ENCODE assay signal across 25 cellular contexts in the genomic region with DNA sequence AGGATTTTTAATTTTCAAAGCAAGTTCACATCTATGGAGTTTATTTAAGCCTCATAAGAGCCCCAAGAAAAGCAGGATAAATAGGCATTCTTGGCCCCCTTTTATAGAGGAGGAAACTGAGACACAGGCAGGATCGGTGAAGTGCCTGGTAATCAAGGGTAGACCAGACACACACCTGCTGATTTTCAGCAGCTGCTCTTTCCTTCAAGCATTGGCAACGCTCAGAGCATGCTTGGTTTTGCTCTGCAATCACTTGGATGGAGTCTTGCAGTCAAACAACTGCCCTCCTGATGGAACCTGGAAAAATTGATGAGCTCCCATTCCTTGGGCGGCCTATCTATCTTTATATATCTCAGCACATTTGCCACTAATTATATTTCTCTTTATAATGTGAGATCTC.
DNase-seq lines count a peak whose midpoint lies in the region; ATAC-seq and FAIRE-seq lines count a peak whose summit lies in the region.
"Had no signal": no experiment of that assay in that cellular context is flagged by ENCODE, and none has a peak within 500 bp of the region (broad histone marks: within the 10 kb centered on the region; RNA-seq: fewer than 3 reads in every experiment).

No MANE protein-coding gene starts in this region.

- FAIRE-seq in HTR-8/SVneo (lab: Jason Lieb, UNC): no peak
- FAIRE-seq: K562 had no signal

- no peaks in the 10 kb centered on the region for H3K27me3 ChIP-seq in SJCRH30
- H3K27me3 ChIP-seq: BE2C had no signal

- H3K36me3 ChIP-seq in SJCRH30: no peaks in the 10 kb centered on the region
- H3K36me3 ChIP-seq: BE2C had no signal

- DNase-seq in NCI-H1092 treated with DMSO at 0.1 percent for 48 hours (lab: John Stamatoyannopoulos, UW): peak; percentile 9
- DNase-seq in NCI-H1092 (lab: John Stamatoyannopoulos, UW): no peak
- peak; percentile 54 for DNase-seq in NCI-H446 treated with DMSO at 0.1 percent for 48 hours (lab: John Stamatoyannopoulos, UW)
- peak; percentile 36 to 61 for DNase-seq in SJCRH30
- DNase-seq in HTR-8/SVneo (ENCODE audit: insufficient read length, low spot score): no peak
- no peak for DNase-seq in superior temporal gyrus (ENCODE audit: extremely low spot score)
- DNase-seq: 8988T; ACHN; BE2C; CD8-positive, alpha-beta memory T cell; DMS153; DND-41; GM23248; H7; NCI-H1417 treated with DMSO at 0.1 percent for 48 hours; NCI-H1694 treated with DMSO at 0.1 percent for 48 hours; NCI-H2081; NCI-H2227 treated with DMSO at 0.1 percent for 48 hours; NCI-H510A; NCI-H748 treated with DMSO at 0.1 percent for 48 hours; PC-9; Right ventricle myocardium superior had no signal

- H3K4me3 ChIP-seq in SJCRH30: no peak overlapping the region
- H3K4me3 ChIP-seq: GM23248, K562, PC-9, SK-N-MC had no signal

- no peak overlapping the region for H3K27ac ChIP-seq in SJCRH30
- H3K27ac ChIP-seq: GM23248, PC-9, SK-N-MC had no signal

- H3K9me3 ChIP-seq in SJCRH30 (replicated peaks): no peaks in the 10 kb centered on the region
- H3K9me3 ChIP-seq: BE2C had no signal

- ATAC-seq in GM18907 (IDR thresholded peaks at IDR 0.05; ENCODE audit: unreplicated experiment): no peak
- ATAC-seq: K562 had no signal

- H3K4me1 ChIP-seq in SJCRH30: peaks cover 45% of the 10 kb centered on the region

Comparison
In these comparisons a context has a peak if more than half of its experiments do, and no peak if none do; other contexts are left out.
1. DNase-seq: peak in NCI-H1092 treated with DMSO at 0.1 percent for 48 hours (single experiment), NCI-H446 treated with DMSO at 0.1 percent for 48 hours (single experiment) and SJCRH30 (2 of 2); none in NCI-H1092 (single experiment), HTR-8/SVneo (single experiment) and superior temporal gyrus (single experiment).